ENCODE assay signal across 9 cellular contexts in the genomic region with DNA sequence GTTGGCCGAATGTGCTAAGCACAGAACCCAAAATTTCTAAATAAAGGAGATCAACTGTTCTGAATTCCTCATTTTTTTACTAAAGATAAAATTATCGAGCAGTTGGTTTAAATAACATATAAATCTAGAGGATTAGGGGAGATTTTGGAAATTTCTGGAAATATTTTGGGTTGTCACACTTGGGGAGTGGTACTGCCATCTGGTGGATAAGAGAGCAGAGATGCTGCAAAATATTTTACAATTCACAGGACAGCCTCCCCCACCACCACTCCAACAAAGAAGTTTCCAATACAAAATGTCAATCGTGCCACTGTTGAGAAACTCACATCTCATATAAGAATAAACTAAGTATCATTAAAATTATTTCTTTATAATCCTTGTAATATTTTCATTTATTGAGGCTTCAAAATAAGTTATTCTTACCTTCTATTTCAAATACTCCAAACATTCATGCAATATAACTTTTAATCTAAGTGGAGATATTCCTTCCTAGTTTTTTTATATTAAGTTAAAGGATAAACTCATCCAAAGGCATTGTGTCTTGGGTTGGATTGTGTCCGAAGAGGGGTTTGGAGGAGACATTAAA. TPM values are rescaled to one million over a fixed set of nuclear protein-coding genes. Genes with fewer than 3 reads are reported as not detected.
DNase-seq lines count a peak whose midpoint lies in the region; ATAC-seq, FAIRE-seq and TF ChIP-seq lines count a peak whose summit lies in the region.
"Had no signal": no experiment of that assay in that cellular context is flagged by ENCODE, and none has a peak within 500 bp of the region (broad histone marks: within the 10 kb centered on the region; RNA-seq: fewer than 3 reads in every experiment).

No MANE protein-coding gene starts in this region.

- DNase-seq in CD1c-positive myeloid dendritic cell (ENCODE audit: extremely low spot score) (peak; percentile 30), Karpas-422 (peak; percentile 46), bronchial epithelial cell (ENCODE audit: low read depth) (peak; percentile 12), left lung (no peak), NCI-H774 (lab: John Stamatoyannopoulos, UW) (no peak), LoVo (ENCODE audit: low spot score) (no peak)
- no peak for DNase-seq in activated CD4-positive, alpha-beta T cell treated with anti-CD3 and anti-CD28 coated beads for 4 hours

- H3K4me1 ChIP-seq in Karpas-422 (ENCODE audit: low read length) (no peaks in the 10 kb centered on the region), left lung (no peaks in the 10 kb centered on the region)

- FAIRE-seq in bronchial epithelial cell (lab: Jason Lieb, UNC), result no peak

- H3K4me2 ChIP-seq in Karpas-422 (ENCODE audit: low read depth, low read length, poor library complexity, severe bottlenecking), result no peak overlapping the region

- H3K4me3 ChIP-seq in Karpas-422 (ENCODE audit: low read length) (no peak overlapping the region), bronchial epithelial cell (ENCODE audit: low read depth, low read length) (no peak overlapping the region), left lung (no peak overlapping the region)

- H3K79me2 ChIP-seq in Karpas-422 (ENCODE audit: low read length), result no peaks in the 10 kb centered on the region

- H3K27me3 ChIP-seq in Karpas-422 (ENCODE audit: low read length) (no peaks in the 10 kb centered on the region), bronchial epithelial cell (ENCODE audit: control insufficient read depth, insufficient read depth, low read length) (no peaks in the 10 kb centered on the region), left lung (no peaks in the 10 kb centered on the region)

- no peak overlapping the region for H2AFZ ChIP-seq in Karpas-422 (ENCODE audit: low read length)

- no peaks in the 10 kb centered on the region for H3K9me3 ChIP-seq in Karpas-422 (ENCODE audit: low read length)
- no peaks in the 10 kb centered on the region for H3K9me3 ChIP-seq in left lung

- H3K9me2 ChIP-seq in Karpas-422 (replicated peaks; ENCODE audit: insufficient read depth, low read length), result no peaks in the 10 kb centered on the region

- no peaks in the 10 kb centered on the region for H3K36me3 ChIP-seq in Karpas-422 (ENCODE audit: insufficient read depth, low read length)
- H3K36me3 ChIP-seq in bronchial epithelial cell (ENCODE audit: control insufficient read depth, insufficient read depth, low read length), result no peaks in the 10 kb centered on the region
- H3K36me3 ChIP-seq in left lung, result no peaks in the 10 kb centered on the region

- H3K27ac ChIP-seq in Karpas-422 (ENCODE audit: low read length), result no peak overlapping the region
- H3K27ac ChIP-seq in left lung, result no peak overlapping the region
- H3K27ac ChIP-seq: HL-60 had no signal

- no peaks in the 10 kb centered on the region for H4K20me1 ChIP-seq in Karpas-422 (ENCODE audit: insufficient read depth, low read depth, low read length)

- ATAC-seq in left lung (peak; percentile 79), GM21737 (IDR thresholded peaks at IDR 0.05; ENCODE audit: unreplicated experiment) (no peak)

- no peak overlapping the region for H3K9ac ChIP-seq in Karpas-422 (ENCODE audit: low read length)

- TF ChIP-seq CTCF in bronchial epithelial cell (IDR thresholded peaks at IDR 0.05; ENCODE audit: insufficient read depth, low read length, severe bottlenecking), result peak; percentile 57
- TF ChIP-seq CTCF in left lung (IDR thresholded peaks at IDR 0.05), result peak; percentile 31 to 50

- intact Hi-C loops in left lung (cut with DNase I), result loop anchor here (10.0 kb wide), 1 partner anchor 187 kb away; no protein-coding TSS in a partner anchor

RNA-seq across cellular contexts. Expression of a gene that starts 17.0 kb away (rescaled TPM):
- not detected in 2 replicates for total RNA-seq in Karpas-422 (2014; rRNA removed; shearing (Covaris generic); ENCODE audit: low replicate concordance)
- under 0.01 and 0.13 TPM in 2 replicates for total RNA-seq in bronchial epithelial cell
- 10 to 100 TPM; 22.7 to 23.7 TPM for total RNA-seq in left lung

Comparison
In these comparisons a context has a peak if more than half of its experiments do, and no peak if none do; other contexts are left out.
1. DNase-seq: peak in CD1c-positive myeloid dendritic cell (single experiment), Karpas-422 (single experiment) and bronchial epithelial cell (single experiment); none in left lung (0 of 2), NCI-H774 (single experiment), activated CD4-positive, alpha-beta T cell treated with anti-CD3 and anti-CD28 coated beads for 4 hours (0 of 2) and LoVo (single experiment).
2. RNA of a gene that starts 17.0 kb away (total RNA-seq): 22.7 to 23.7 TPM in left lung; not detected in Karpas-422 and under 0.01 to 0.13 TPM in bronchial epithelial cell; every median in the first group is over 10 times any median in the second.